In genomic region chr18:62618735-62619134, GRCh38 we compare ENCODE assay signal across 34 cellular contexts.
"Had no signal": no experiment of that assay in that cellular context is flagged by ENCODE, and none has a peak within 500 bp of the region (broad histone marks: within the 10 kb centered on the region; RNA-seq: fewer than 3 reads in every experiment).

No MANE protein-coding gene starts in this region.

- H3K4me3 ChIP-seq: adrenal gland, body of pancreas had no signal

- H3K27me3 ChIP-seq: adrenal gland, body of pancreas, brain microvascular endothelial cell had no signal

- H3K27ac ChIP-seq: adrenal gland, body of pancreas, brain microvascular endothelial cell, VCaP had no signal

- H3K9me3 ChIP-seq: adrenal gland, body of pancreas had no signal

- DNase-seq: activated B cell treated with CpG ODN at 0.5 μM for 24 hours; activated CD4-positive, alpha-beta memory T cell treated with anti-CD3 and anti-CD28 coated beads for 36 hours; activated CD4-positive, alpha-beta T cell treated with anti-CD3 and anti-CD28 coated beads for 1 hour; activated CD4-positive, alpha-beta T cell treated with anti-CD3 and anti-CD28 coated beads for 36 hours; activated CD4-positive, alpha-beta T cell treated with anti-CD3 and anti-CD28 coated beads for 48 hours; activated CD4-positive, alpha-beta T cell treated with anti-CD3 and anti-CD28 coated beads, Interleukin-2, amount 10 ng/mL, durations not matched to agents 7 days and 5 days; activated CD4-positive, alpha-beta T cell treated with anti-CD3 and anti-CD28 coated beads, Interleukin-2, amount 50 U/mL, for 4 hours; activated CD8-positive, alpha-beta memory T cell treated with anti-CD3 and anti-CD28 coated beads, Interleukin-2, amount 50 U/mL, for 4 hours; activated CD8-positive, alpha-beta T cell treated with anti-CD3 and anti-CD28 coated beads for 36 hours; activated effector memory CD4-positive, alpha-beta T cell treated with anti-CD3 and anti-CD28 coated beads, Interleukin-2, amount 50 U/mL, for 16 hours; activated gamma-delta T cell treated with Interleukin-2 at 50 U/mL for 16 hours; activated naive CD4-positive, alpha-beta T cell; activated naive CD4-positive, alpha-beta T cell treated with anti-CD3 and anti-CD28 coated beads for 36 hours; activated naive CD4-positive, alpha-beta T cell treated with anti-CD3 and anti-CD28 coated beads, Interleukin-2, amount 50 U/mL, for 16 hours; activated naive CD8-positive, alpha-beta T cell treated with anti-CD3 and anti-CD28 coated beads for 36 hours; activated T-cell treated with anti-CD3 and anti-CD28 coated beads for 4 hours; activated T-cell treated with anti-CD3 and anti-CD28 coated beads, Interleukin-2, amount 50 U/mL, for 1 hour; activated T-cell treated with anti-CD3 and anti-CD28 coated beads, Interleukin-2, amount 50 U/mL, for 4 hours; activated T-cell treated with anti-CD3 and anti-CD28 coated beads, Interleukin-2, amount 50 U/mL, for 72 hours; adrenal gland; amniotic stem cell; aorta; body of pancreas; brain microvascular endothelial cell; central memory CD4-positive, alpha-beta T cell; T-helper 1 cell; T-helper 2 cell; T-helper 9 cell had no signal

- FAIRE-seq: astrocyte, TTC549 had no signal

- H3K4me1 ChIP-seq: adrenal gland, body of pancreas had no signal

- ATAC-seq: activated CD4-positive, alpha-beta T cell treated with anti-CD3 and anti-CD28 coated beads for 36 hours; activated CD4-positive, CD25-positive, alpha-beta regulatory T cell treated with anti-CD3 and anti-CD28 coated beads, Interleukin-2, amount 50 U/mL, for 24 hours; activated CD8-positive, alpha-beta T cell treated with anti-CD3 and anti-CD28 coated beads for 36 hours; activated naive CD4-positive, alpha-beta T cell treated with anti-CD3 and anti-CD28 coated beads, Interleukin-2, amount 50 U/mL, for 72 hours; activated T-cell treated with anti-CD3 and anti-CD28 coated beads, Interleukin-2, amount 50 U/mL, for 4 hours; activated T-cell treated with anti-CD3 and anti-CD28 coated beads, Interleukin-2, amount 50 U/mL, for 72 hours; activated T-helper 17 cell treated with anti-CD3 and anti-CD28 coated beads, Interleukin-2, amount 50 U/mL, for 72 hours; body of pancreas had no signal

- H3K36me3 ChIP-seq: adrenal gland, brain microvascular endothelial cell had no signal
